In genomic region chr9:7982907-7983306, GRCh38 we compare ENCODE assay signal across 1 cellular context.
TF ChIP-seq lines count a peak whose summit lies in the region.

No MANE protein-coding gene starts in this region.

TF ChIP-seq in H1, 55 proteins besides CTCF, POLR2A, EP300 and RAD21 (continued from another document):
- no peak for TF ChIP-seq EZH2 (IDR thresholded peaks at IDR 0.05; ENCODE audit: low read depth, low read length, severe bottlenecking)
- no peak for TF ChIP-seq CBX8 (IDR thresholded peaks at IDR 0.05; ENCODE audit: borderline replicate concordance, low read depth, low read length)
- no peak for TF ChIP-seq SP2 (IDR thresholded peaks at IDR 0.05; ENCODE audit: low read length)
- TF ChIP-seq, protein P1, sequence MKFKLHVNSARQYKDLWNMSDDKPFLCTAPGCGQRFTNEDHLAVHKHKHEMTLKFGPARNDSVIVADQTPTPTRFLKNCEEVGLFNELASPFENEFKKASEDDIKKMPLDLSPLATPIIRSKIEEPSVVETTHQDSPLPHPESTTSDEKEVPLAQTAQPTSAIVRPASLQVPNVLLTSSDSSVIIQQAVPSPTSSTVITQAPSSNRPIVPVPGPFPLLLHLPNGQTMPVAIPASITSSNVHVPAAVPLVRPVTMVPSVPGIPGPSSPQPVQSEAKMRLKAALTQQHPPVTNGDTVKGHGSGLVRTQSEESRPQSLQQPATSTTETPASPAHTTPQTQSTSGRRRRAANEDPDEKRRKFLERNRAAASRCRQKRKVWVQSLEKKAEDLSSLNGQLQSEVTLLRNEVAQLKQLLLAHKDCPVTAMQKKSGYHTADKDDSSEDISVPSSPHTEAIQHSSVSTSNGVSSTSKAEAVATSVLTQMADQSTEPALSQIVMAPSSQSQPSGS (IDR thresholded peaks at IDR 0.05; ENCODE audit: low read length) = no peak
- TF ChIP-seq FOSL1 (IDR thresholded peaks at IDR 0.05; ENCODE audit: insufficient read depth, low read depth, low read length) = no peak
- TF ChIP-seq MAFK (IDR thresholded peaks at IDR 0.05; ENCODE audit: low read depth, low read length) = no peak
- TF ChIP-seq RXRA (IDR thresholded peaks at IDR 0.05; ENCODE audit: insufficient read depth, low read depth, low read length) = no peak
- TF ChIP-seq NANOG (IDR thresholded peaks at IDR 0.05; ENCODE audit: insufficient read depth, low read depth, low read length, poor library complexity, severe bottlenecking) = no peak
- TF ChIP-seq, protein P2, sequence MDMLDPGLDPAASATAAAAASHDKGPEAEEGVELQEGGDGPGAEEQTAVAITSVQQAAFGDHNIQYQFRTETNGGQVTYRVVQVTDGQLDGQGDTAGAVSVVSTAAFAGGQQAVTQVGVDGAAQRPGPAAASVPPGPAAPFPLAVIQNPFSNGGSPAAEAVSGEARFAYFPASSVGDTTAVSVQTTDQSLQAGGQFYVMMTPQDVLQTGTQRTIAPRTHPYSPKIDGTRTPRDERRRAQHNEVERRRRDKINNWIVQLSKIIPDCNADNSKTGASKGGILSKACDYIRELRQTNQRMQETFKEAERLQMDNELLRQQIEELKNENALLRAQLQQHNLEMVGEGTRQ (IDR thresholded peaks at IDR 0.05; ENCODE audit: low read length) = no peak
- TF ChIP-seq NRF1 (IDR thresholded peaks at IDR 0.05; ENCODE audit: low read depth, low read length) = no peak
- TF ChIP-seq TBP (IDR thresholded peaks at IDR 0.05; ENCODE audit: low read depth, low read length) = no peak
- TF ChIP-seq BCL11A (IDR thresholded peaks at IDR 0.05; ENCODE audit: low read depth in 2 of 2, low read length in 2 of 2) = no peak
- no peak for TF ChIP-seq BRCA1 (IDR thresholded peaks at IDR 0.05; ENCODE audit: low read depth, low read length)
